ENCODE assay signal across 8 cellular contexts in genomic region chr2:81163583-81163982, GRCh38.
"Had no signal": no experiment of that assay in that cellular context is flagged by ENCODE, and none has a peak within 500 bp of the region (broad histone marks: within the 10 kb centered on the region; RNA-seq: fewer than 3 reads in every experiment).

No MANE protein-coding gene starts in this region.

- H3K4me3 ChIP-seq: GM12878 had no signal

- DNase-seq: GDM1, GF-D8 had no signal

- FAIRE-seq: G401.6, GM12878, GM12891, GM12892, GM18507, GM19239 had no signal

- ATAC-seq: GM12878 had no signal
